ENCODE assay signal across 1 cellular context in genomic region chr21:15065381-15066230, GRCh38.
TF ChIP-seq lines count a peak whose summit lies in the region.

No MANE protein-coding gene starts in this region.

TF ChIP-seq in K562, 482 proteins besides CTCF, POLR2A, EP300 and RAD21 (continued from another document and continues in another):
- TF ChIP-seq SREBF2 (CRISPR knock-in tag; IDR thresholded peaks at IDR 0.05): no peak
- TF ChIP-seq SIN3A (IDR thresholded peaks at IDR 0.05; ENCODE audit: borderline replicate concordance in 2 of 2, control insufficient read depth in 1 of 2, low read depth in 2 of 2, low read length in 2 of 2): no peak; a peak in 1 of 4 replicates
- 0 out of 2 replicates have a peak, but pooled peaks have one; percentile 49 for TF ChIP-seq PML (IDR thresholded peaks at IDR 0.05; ENCODE audit: low read length)
- no peak for TF ChIP-seq ZNF449 (CRISPR knock-in tag; IDR thresholded peaks at IDR 0.05)
- no peak for TF ChIP-seq HSF4 (CRISPR knock-in tag; IDR thresholded peaks at IDR 0.05; ENCODE audit: borderline replicate concordance)
- peak; percentile 22; the same call in 1 of the 2 replicates for TF ChIP-seq CREM (IDR thresholded peaks at IDR 0.05; ENCODE audit: low read depth)
- TF ChIP-seq NCOA6 (IDR thresholded peaks at IDR 0.05): no peak
- 0 out of 2 replicates have a peak, but pooled peaks have one; percentile 30 for TF ChIP-seq GTF2F1 (IDR thresholded peaks at IDR 0.05; ENCODE audit: low read depth, low read length)
- no peak for TF ChIP-seq NFIC (IDR thresholded peaks at IDR 0.05)
- no peak for TF ChIP-seq ZNF589 (CRISPR knock-in tag; IDR thresholded peaks at IDR 0.05; ENCODE audit: low read depth)
- no peak for TF ChIP-seq HNRNPUL1 (IDR thresholded peaks at IDR 0.05; ENCODE audit: low read length)
- TF ChIP-seq FOXO4 (CRISPR knock-in tag; IDR thresholded peaks at IDR 0.05): no peak
- TF ChIP-seq DDX20 (tag; IDR thresholded peaks at IDR 0.05; ENCODE audit: low read depth): no peak
- TF ChIP-seq MTA3 (IDR thresholded peaks at IDR 0.05; ENCODE audit: borderline replicate concordance): 0 out of 2 replicates have a peak, but pooled peaks have one; percentile 30
- TF ChIP-seq ZNF584 (CRISPR knock-in tag; IDR thresholded peaks at IDR 0.05; ENCODE audit: low read depth): no peak
- TF ChIP-seq RREB1 (CRISPR knock-in tag; IDR thresholded peaks at IDR 0.05): no peak
- peak in 1 of 2 experiments; percentile 54; a peak in 1 of 4 replicates for TF ChIP-seq MNT (conservative IDR thresholded peaks at IDR 0.05)
- no peak for TF ChIP-seq SMARCC2 (IDR thresholded peaks at IDR 0.05; ENCODE audit: low read depth)
- TF ChIP-seq MITF (IDR thresholded peaks at IDR 0.05): no peak
- peak; percentile 42 for TF ChIP-seq SUPT5H (IDR thresholded peaks at IDR 0.05)
- TF ChIP-seq GATAD2A (IDR thresholded peaks at IDR 0.05): no peak
- TF ChIP-seq NFYB (IDR thresholded peaks at IDR 0.05; ENCODE audit: extremely low read depth, insufficient read length): no peak
- TF ChIP-seq SOX6 (IDR thresholded peaks at IDR 0.05): no peak
- TF ChIP-seq ZBTB5 (IDR thresholded peaks at IDR 0.05): no peak
- TF ChIP-seq STAT6 (CRISPR knock-in tag; IDR thresholded peaks at IDR 0.05): no peak
- TF ChIP-seq ZFX (CRISPR knock-in tag; IDR thresholded peaks at IDR 0.05): no peak; the same call in 1 of the 2 replicates
- TF ChIP-seq PCBP1 (IDR thresholded peaks at IDR 0.05; ENCODE audit: low read depth, low read length, poor library complexity, severe bottlenecking): peak; percentile 2
- TF ChIP-seq KLF1 (tag; IDR thresholded peaks at IDR 0.05): no peak
- TF ChIP-seq EP400 (IDR thresholded peaks at IDR 0.05): no peak
- TF ChIP-seq FOXM1 (IDR thresholded peaks at IDR 0.05; ENCODE audit: low read depth): 0 out of 2 replicates have a peak, but pooled peaks have one; percentile 18
- TF ChIP-seq FOXM1 (CRISPR knock-in tag; IDR thresholded peaks at IDR 0.05; ENCODE audit: low read depth): no peak
- TF ChIP-seq ELF1 (tag; IDR thresholded peaks at IDR 0.05): no peak
- TF ChIP-seq E2F1 (CRISPR knock-in tag; IDR thresholded peaks at IDR 0.05): no peak
- no peak for TF ChIP-seq ZNF699 (CRISPR knock-in tag; IDR thresholded peaks at IDR 0.05; ENCODE audit: insufficient replicate concordance)
- TF ChIP-seq NELFE (IDR thresholded peaks at IDR 0.05; ENCODE audit: insufficient read depth, insufficient read length): no peak
- TF ChIP-seq ZC3H11A (IDR thresholded peaks at IDR 0.05; ENCODE audit: low read depth, low read length): no peak
- TF ChIP-seq SIX5 (IDR thresholded peaks at IDR 0.05; ENCODE audit: borderline replicate concordance in 1 of 2, insufficient read depth in 1 of 2, low read depth in 1 of 2, low read length in 2 of 2): no peak
- peak; percentile 37 for TF ChIP-seq RBBP5 (IDR thresholded peaks at IDR 0.05; ENCODE audit: borderline replicate concordance, insufficient read depth, low read length, poor library complexity, severe bottlenecking)
- no peak for TF ChIP-seq SNRNP70 (optimal IDR thresholded peaks at IDR 0.05; ENCODE audit: low read depth, low read length)
- TF ChIP-seq EZH2 (IDR thresholded peaks at IDR 0.05; ENCODE audit: borderline replicate concordance, low read depth, low read length): no peak
- no peak for TF ChIP-seq SP2 (IDR thresholded peaks at IDR 0.05; ENCODE audit: extremely low read depth, low read depth, low read length, poor library complexity, severe bottlenecking)
- TF ChIP-seq CHAMP1 (IDR thresholded peaks at IDR 0.05): no peak
- no peak for TF ChIP-seq POLR2G (IDR thresholded peaks at IDR 0.05; ENCODE audit: low read depth, low read length)
